ENCODE assay signal across 1 cellular context in genomic region chr12:14621821-14622220, GRCh38.
A peak's percentile ranks its signal among the peaks of the same experiment; 100 is the strongest.
TF ChIP-seq lines count a peak whose summit lies in the region.

No MANE protein-coding gene starts in this region.

TF ChIP-seq in GM12878, 131 proteins besides CTCF, POLR2A, EP300 and RAD21 (continued from another document):
- TF ChIP-seq, protein P1, sequence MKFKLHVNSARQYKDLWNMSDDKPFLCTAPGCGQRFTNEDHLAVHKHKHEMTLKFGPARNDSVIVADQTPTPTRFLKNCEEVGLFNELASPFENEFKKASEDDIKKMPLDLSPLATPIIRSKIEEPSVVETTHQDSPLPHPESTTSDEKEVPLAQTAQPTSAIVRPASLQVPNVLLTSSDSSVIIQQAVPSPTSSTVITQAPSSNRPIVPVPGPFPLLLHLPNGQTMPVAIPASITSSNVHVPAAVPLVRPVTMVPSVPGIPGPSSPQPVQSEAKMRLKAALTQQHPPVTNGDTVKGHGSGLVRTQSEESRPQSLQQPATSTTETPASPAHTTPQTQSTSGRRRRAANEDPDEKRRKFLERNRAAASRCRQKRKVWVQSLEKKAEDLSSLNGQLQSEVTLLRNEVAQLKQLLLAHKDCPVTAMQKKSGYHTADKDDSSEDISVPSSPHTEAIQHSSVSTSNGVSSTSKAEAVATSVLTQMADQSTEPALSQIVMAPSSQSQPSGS (IDR thresholded peaks at IDR 0.05; ENCODE audit: low read length), result peak; percentile 77
- TF ChIP-seq NRF1 (conservative IDR thresholded peaks at IDR 0.05; ENCODE audit: low read depth, low read length) (no peak), SMAD1 (IDR thresholded peaks at IDR 0.05; ENCODE audit: low read depth, partially characterized antibody) (no peak), JUNB (IDR thresholded peaks at IDR 0.05) (0 out of 2 replicates have a peak, but pooled peaks have one; percentile 52), POU2F2 (IDR thresholded peaks at IDR 0.05; ENCODE audit: borderline replicate concordance, low read depth, low read length) (peak; percentile 63; the same call in 1 of the 3 replicates), NBN (IDR thresholded peaks at IDR 0.05) (peak; percentile 75)
- TF ChIP-seq, protein P2, sequence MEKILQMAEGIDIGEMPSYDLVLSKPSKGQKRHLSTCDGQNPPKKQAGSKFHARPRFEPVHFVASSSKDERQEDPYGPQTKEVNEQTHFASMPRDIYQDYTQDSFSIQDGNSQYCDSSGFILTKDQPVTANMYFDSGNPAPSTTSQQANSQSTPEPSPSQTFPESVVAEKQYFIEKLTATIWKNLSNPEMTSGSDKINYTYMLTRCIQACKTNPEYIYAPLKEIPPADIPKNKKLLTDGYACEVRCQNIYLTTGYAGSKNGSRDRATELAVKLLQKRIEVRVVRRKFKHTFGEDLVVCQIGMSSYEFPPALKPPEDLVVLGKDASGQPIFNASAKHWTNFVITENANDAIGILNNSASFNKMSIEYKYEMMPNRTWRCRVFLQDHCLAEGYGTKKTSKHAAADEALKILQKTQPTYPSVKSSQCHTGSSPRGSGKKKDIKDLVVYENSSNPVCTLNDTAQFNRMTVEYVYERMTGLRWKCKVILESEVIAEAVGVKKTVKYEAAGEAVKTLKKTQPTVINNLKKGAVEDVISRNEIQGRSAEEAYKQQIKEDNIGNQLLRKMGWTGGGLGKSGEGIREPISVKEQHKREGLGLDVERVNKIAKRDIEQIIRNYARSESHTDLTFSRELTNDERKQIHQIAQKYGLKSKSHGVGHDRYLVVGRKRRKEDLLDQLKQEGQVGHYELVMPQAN (conservative IDR thresholded peaks at IDR 0.05), result no peak; the same call in 1 of the 2 replicates
